In the genomic region with DNA sequence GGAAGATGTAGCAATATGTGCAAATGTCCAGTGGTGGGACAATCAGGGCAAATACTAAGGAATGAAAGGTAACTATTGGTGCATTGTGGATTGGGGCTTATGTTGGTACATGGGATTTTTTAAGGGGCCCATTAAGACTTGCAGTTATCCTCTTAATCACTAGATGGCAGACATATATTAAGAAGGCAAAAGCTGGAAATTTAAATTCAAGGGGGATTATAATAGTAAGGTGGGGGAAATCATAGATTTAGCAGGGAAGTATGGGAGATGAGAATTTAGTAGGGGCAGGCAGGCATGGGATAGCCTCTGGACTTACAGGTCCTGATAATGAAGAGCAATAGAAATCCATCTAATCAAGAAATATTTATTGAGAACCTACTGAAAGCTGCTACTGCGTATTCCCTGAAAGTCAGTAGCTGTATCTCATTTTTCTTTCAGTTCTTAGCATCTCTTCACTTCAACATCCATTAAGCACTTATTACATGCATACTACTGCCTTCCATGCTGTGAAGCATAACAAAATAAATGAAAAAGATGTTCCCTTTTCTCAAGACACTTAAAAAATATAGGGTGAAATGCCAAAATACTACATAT, we compare ENCODE assay signal across 8 cellular contexts.
DNase-seq lines count a peak whose midpoint lies in the region; ATAC-seq and TF ChIP-seq lines count a peak whose summit lies in the region.

No MANE protein-coding gene starts in this region.

- 88 to 100% (median 99%) methylated on average over 1 of the region's 1 CpG for WGBS in ovary, 3 donors

- no peak overlapping the region for H2AFZ ChIP-seq in OCI-LY3 (ENCODE audit: low read depth, low read length)

- TF ChIP-seq CTCF in AG09309 (IDR thresholded peaks at IDR 0.05; ENCODE audit: control insufficient read depth, insufficient read depth, low read depth, low read length, missing control alignments) (peak; percentile 44), OCI-LY3 (IDR thresholded peaks at IDR 0.05; ENCODE audit: low read depth, low read length) (peak; percentile 73), fibroblast of pulmonary artery (IDR thresholded peaks at IDR 0.05; ENCODE audit: low read length, missing control alignments) (peak; percentile 58), ovary (IDR thresholded peaks at IDR 0.05) (no peak)

- H3K27ac ChIP-seq in OCI-LY3 (ENCODE audit: low read length) (no peak overlapping the region), ovary (no peak overlapping the region)

- intact Hi-C loops in ovary (cut with DNase I), result loop anchor here in 1 of 4 donors (10.0 kb wide), 1 partner anchor 945 kb away; no protein-coding TSS in a partner anchor

- DNase-seq in AG09309 (ENCODE audit: low read depth) (no peak), fibroblast of pulmonary artery (ENCODE audit: low read depth) (peak; percentile 42), ovary (no peak), superior temporal gyrus (ENCODE audit: extremely low spot score) (no peak), NCI-H226 (no peak)

- H3K4me1 ChIP-seq in OCI-LY3 (ENCODE audit: low read length) (no peaks in the 10 kb centered on the region), ovary (ENCODE audit: insufficient read depth) (no peaks in the 10 kb centered on the region)

- H4K20me1 ChIP-seq in OCI-LY3 (ENCODE audit: insufficient read depth, low read length), result 0 out of 2 replicates have a peak, but pooled peaks cover 6% of the 10 kb centered on the region

- no peak for TF ChIP-seq EP300 in ovary (IDR thresholded peaks at IDR 0.05)

- H3K9ac ChIP-seq in OCI-LY3 (ENCODE audit: low read length), result no peak overlapping the region

- H3K27me3 ChIP-seq in OCI-LY3 (ENCODE audit: low read depth, low read length), result no peaks in the 10 kb centered on the region
- no peaks in the 10 kb centered on the region for H3K27me3 ChIP-seq in ovary

- ATAC-seq in GM18867 (IDR thresholded peaks at IDR 0.05; ENCODE audit: unreplicated experiment), result peak; percentile 43
- no peak for ATAC-seq in GM18498 (IDR thresholded peaks at IDR 0.05; ENCODE audit: unreplicated experiment)

- TF ChIP-seq POLR2A in ovary (IDR thresholded peaks at IDR 0.05), result no peak

- H3K4me3 ChIP-seq in AG09309 (ENCODE audit: control insufficient read depth, low read depth, low read length) (no peak overlapping the region), OCI-LY3 (ENCODE audit: low read length) (no peak overlapping the region), fibroblast of pulmonary artery (replicated peaks; ENCODE audit: low read depth, low read length) (no peak overlapping the region), ovary (no peak overlapping the region)

- H3K4me2 ChIP-seq in OCI-LY3 (ENCODE audit: low read length), result no peak overlapping the region

- H3K36me3 ChIP-seq in OCI-LY3 (replicated peaks; ENCODE audit: low read depth, low read length) (peaks cover 4% of the 10 kb centered on the region), ovary (no peaks in the 10 kb centered on the region)

- H3K79me2 ChIP-seq in OCI-LY3 (ENCODE audit: low read length), result no peaks in the 10 kb centered on the region

- H3K9me3 ChIP-seq in OCI-LY3 (ENCODE audit: insufficient read depth, low read length) (no peaks in the 10 kb centered on the region), ovary (no peaks in the 10 kb centered on the region)

Comparison
In these comparisons a context has a peak if more than half of its experiments do, and no peak if none do; other contexts are left out.
1. CTCF ChIP-seq: peak in AG09309 (single experiment), OCI-LY3 (single experiment) and fibroblast of pulmonary artery (single experiment); none in ovary (0 of 3).